Comparison of ENCODE assay signal across 12 cellular contexts in genomic region chr1:2875677-2876531, GRCh38.
DNase-seq lines count a peak whose midpoint lies in the region; ATAC-seq and TF ChIP-seq lines count a peak whose summit lies in the region.
"Had no signal": no experiment of that assay in that cellular context is flagged by ENCODE, and none has a peak within 500 bp of the region (broad histone marks: within the 10 kb centered on the region; RNA-seq: fewer than 3 reads in every experiment).

No MANE protein-coding gene starts in this region.

- peaks cover 4% of the 10 kb centered on the region for H3K27me3 Mint-ChIP-seq in Caco-2 (ENCODE audit: insufficient read depth, unreplicated experiment)
- peaks cover 4% of the 10 kb centered on the region for H3K27me3 Mint-ChIP-seq in activated naive CD4-positive, alpha-beta T cell treated with anti-CD3 and anti-CD28 coated beads, Interleukin-2, amount 10 ng/mL, durations not matched to agents 7 days and 5 days
- H3K27me3 Mint-ChIP-seq: CD4-positive, alpha-beta T cell had no signal

- WGBS in adrenal gland, 4 donors: 54 to 71% (median 65%) methylated on average over 25 to 41 of the region's 41 CpGs

- POLR2A ChIA-PET in Caco-2 (lab: Charles Lee): no interaction called here

- TF ChIP-seq POLR2A in adrenal gland (IDR thresholded peaks at IDR 0.05): no peak

- H3K27me3 ChIP-seq in Caco-2 (replicated peaks; ENCODE audit: control insufficient read depth, insufficient read depth, low read length) (no peaks in the 10 kb centered on the region), adrenal gland (no peaks in the 10 kb centered on the region)

- no peak for ATAC-seq in esophagus mucosa
- ATAC-seq: activated T-cell treated with anti-CD3 and anti-CD28 coated beads, Interleukin-2, amount 50 U/mL, for 4 hours had no signal

- no peaks in the 10 kb centered on the region for H3K4me1 Mint-ChIP-seq in Caco-2 (ENCODE audit: low read depth, unreplicated experiment)
- no peaks in the 10 kb centered on the region for H3K4me1 Mint-ChIP-seq in activated naive CD4-positive, alpha-beta T cell treated with anti-CD3 and anti-CD28 coated beads, Interleukin-2, amount 10 ng/mL, durations not matched to agents 7 days and 5 days

- CTCF ChIA-PET in Caco-2 (lab: Charles Lee): interaction anchor here (0.5 kb wide), 1 partner anchor 282 kb away, joined by 3 read pairs; no protein-coding TSS in a partner anchor
- CTCF ChIA-PET in activated naive CD4-positive, alpha-beta T cell treated with anti-CD3 and anti-CD28 coated beads, Interleukin-2, amount 10 ng/mL, durations not matched to agents 7 days and 5 days (lab: Charles Lee): no interaction called here

- no peak overlapping the region for H3K27ac ChIP-seq in adrenal gland

- H3K36me3 Mint-ChIP-seq in Caco-2 (ENCODE audit: insufficient read depth, unreplicated experiment): no peaks in the 10 kb centered on the region
- H3K36me3 Mint-ChIP-seq in activated naive CD4-positive, alpha-beta T cell treated with anti-CD3 and anti-CD28 coated beads, Interleukin-2, amount 10 ng/mL, durations not matched to agents 7 days and 5 days: no peaks in the 10 kb centered on the region

- no TSS peak for BruUV-seq in Caco-2 (replicated peaks; lab: Mats Ljungman, UMichigan)

- H3K27ac Mint-ChIP-seq in Caco-2 (ENCODE audit: unreplicated experiment): no peak overlapping the region
- no peak overlapping the region for H3K27ac Mint-ChIP-seq in activated naive CD4-positive, alpha-beta T cell treated with anti-CD3 and anti-CD28 coated beads, Interleukin-2, amount 10 ng/mL, durations not matched to agents 7 days and 5 days
- H3K27ac Mint-ChIP-seq: CD4-positive, alpha-beta T cell had no signal

- H3K4me3 ChIP-seq in Caco-2 (ENCODE audit: low read depth, low read length) (no peak overlapping the region), adrenal gland (no peak overlapping the region)

- DNase-seq in Caco-2 (peak in 1 of 2 experiments; percentile 47), SK-MEL-5 (ENCODE audit: low read depth, low spot score) (peak; percentile 12), hippocampal formation (lab: John Stamatoyannopoulos, UW) (peak; percentile 8 to 32), posterior cingulate gyrus (peak in 7 of 10 donors; percentile 21 to 91 (median 36)), adrenal gland (no peak)
- DNase-seq in stimulated activated CD4-positive, alpha-beta T cell treated with anti-CD3 and anti-CD28 coated beads, Interleukin-4, amount 100 ng/mL, for 24 hours: no peak
- DNase-seq in activated naive CD4-positive, alpha-beta T cell treated with anti-CD3 and anti-CD28 coated beads, Interleukin-2, amount 10 ng/mL, durations not matched to agents 7 days and 5 days: no peak
- DNase-seq: activated T-cell treated with anti-CD3 and anti-CD28 coated beads, Interleukin-2, amount 50 U/mL, for 4 hours; CD4-positive, alpha-beta T cell; central memory CD4-positive, alpha-beta T cell; stimulated activated naive CD4-positive, alpha-beta T cell had no signal

- H3K9me3 Mint-ChIP-seq in Caco-2 (ENCODE audit: unreplicated experiment): no peaks in the 10 kb centered on the region
- peaks cover 14% of the 10 kb centered on the region for H3K9me3 Mint-ChIP-seq in activated naive CD4-positive, alpha-beta T cell treated with anti-CD3 and anti-CD28 coated beads, Interleukin-2, amount 10 ng/mL, durations not matched to agents 7 days and 5 days
- H3K9me3 Mint-ChIP-seq: CD4-positive, alpha-beta T cell had no signal

- H3K9me3 ChIP-seq in Caco-2: no peaks in the 10 kb centered on the region
- peaks cover 0 to 12% (median 0%) of the 10 kb centered on the region in 3 donors for H3K9me3 ChIP-seq in adrenal gland (replicated peaks in 1 of 3)

- H3K4me3 Mint-ChIP-seq in Caco-2 (ENCODE audit: unreplicated experiment): no peak overlapping the region
- H3K4me3 Mint-ChIP-seq in activated naive CD4-positive, alpha-beta T cell treated with anti-CD3 and anti-CD28 coated beads, Interleukin-2, amount 10 ng/mL, durations not matched to agents 7 days and 5 days: no peak overlapping the region
- H3K4me3 Mint-ChIP-seq: activated T-cell treated with anti-CD3 and anti-CD28 coated beads, Interleukin-2, amount 50 U/mL, for 4 hours; CD4-positive, alpha-beta T cell had no signal

- intact Hi-C loops in Caco-2 (cut with micrococcal nuclease; ENCODE audit: unreplicated experiment) (no loop called here), posterior cingulate gyrus (cut with DNase I) (loop anchor here (5.0 kb wide), 1 partner anchor 546 kb away; no protein-coding TSS in a partner anchor), adrenal gland (cut with DNase I) (no loop called here)

- in situ Hi-C loops in SK-MEL-5 (cut with HindIII; ENCODE audit: low pct_unique_long_range_greater_than_20kb, low sequenced_read_pairs): no loop called here

- TF ChIP-seq CTCF in Caco-2 (IDR thresholded peaks at IDR 0.05; ENCODE audit: insufficient read depth in 1 of 2, low read depth in 1 of 2, low read length in 1 of 2, severe bottlenecking in 1 of 2, unreplicated experiment in 1 of 2) (peak; percentile 33 to 66), adrenal gland (IDR thresholded peaks at IDR 0.05) (peak in 3 of 6 experiments; percentile 29 to 40 (median 30))

- H3K36me3 ChIP-seq in Caco-2 (ENCODE audit: control insufficient read depth, insufficient read depth, low read length) (no peaks in the 10 kb centered on the region), adrenal gland (replicated peaks in 1 of 2) (no peaks in the 10 kb centered on the region)

- H3K4me1 ChIP-seq in Caco-2 (no peaks in the 10 kb centered on the region), adrenal gland (replicated peaks in 1 of 2) (no peaks in the 10 kb centered on the region)

Comparison
In these comparisons a context has a peak if more than half of its experiments do, and no peak if none do; other contexts are left out.
1. DNase-seq: peak in SK-MEL-5 (single experiment), hippocampal formation (2 of 2) and posterior cingulate gyrus (7 of 10); none in adrenal gland (0 of 7), stimulated activated CD4-positive, alpha-beta T cell treated with anti-CD3 and anti-CD28 coated beads, Interleukin-4, amount 100 ng/mL, for 24 hours (single experiment) and activated naive CD4-positive, alpha-beta T cell treated with anti-CD3 and anti-CD28 coated beads, Interleukin-2, amount 10 ng/mL, durations not matched to agents 7 days and 5 days (single experiment).